21 cellular contexts compared by ENCODE assay signal in the genomic region with DNA sequence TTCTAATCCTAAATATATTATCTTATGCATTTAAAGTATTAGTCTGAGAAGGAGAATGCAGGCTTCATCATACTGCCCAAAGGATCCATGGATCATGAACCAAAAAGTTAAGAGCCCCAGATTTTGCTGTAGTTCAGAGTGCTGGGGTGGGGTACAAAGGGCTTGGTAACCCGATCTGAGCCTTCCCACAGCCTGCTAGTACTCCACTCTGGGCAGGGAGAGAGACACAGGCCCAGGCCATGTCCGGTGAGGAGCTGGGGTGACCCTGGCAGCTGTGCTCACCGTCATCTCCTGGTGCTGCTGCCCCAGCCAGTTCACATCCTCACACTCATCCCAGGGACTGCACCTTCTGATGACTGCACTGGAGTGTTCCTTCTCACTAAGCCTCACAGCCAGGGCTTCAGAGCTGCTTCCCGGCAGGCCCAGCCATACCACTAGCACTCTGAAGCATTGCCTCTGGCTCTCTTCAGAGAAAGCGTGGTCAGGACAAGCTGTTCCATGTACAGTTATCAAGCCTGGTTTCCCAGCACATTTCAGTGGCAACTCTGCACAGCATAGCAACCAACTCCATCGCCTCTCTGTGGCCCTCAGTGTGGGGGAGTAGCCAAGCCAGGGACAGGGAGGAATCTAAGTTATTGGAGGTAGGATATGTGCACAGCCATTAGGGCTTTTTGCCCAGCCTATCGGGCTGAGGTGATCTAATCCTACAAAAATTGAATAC.
DNase-seq lines count a peak whose midpoint lies in the region; ATAC-seq and TF ChIP-seq lines count a peak whose summit lies in the region.
"Had no signal": no experiment of that assay in that cellular context is flagged by ENCODE, and none has a peak within 500 bp of the region (broad histone marks: within the 10 kb centered on the region; RNA-seq: fewer than 3 reads in every experiment).

No MANE protein-coding gene starts in this region.

- no peaks in the 10 kb centered on the region for H3K27me3 ChIP-seq in ascending aorta
- no peaks in the 10 kb centered on the region for H3K27me3 ChIP-seq in cardiac muscle cell
- H3K27me3 ChIP-seq in colonic mucosa = no peaks in the 10 kb centered on the region
- H3K27me3 ChIP-seq: heart right ventricle, pancreas had no signal

- no peaks in the 10 kb centered on the region for H3K9me3 ChIP-seq in ascending aorta
- H3K9me3 ChIP-seq in cardiac muscle cell (ENCODE audit: low read depth) = no peaks in the 10 kb centered on the region
- no peaks in the 10 kb centered on the region for H3K9me3 ChIP-seq in colonic mucosa
- H3K9me3 ChIP-seq: heart right ventricle, pancreas had no signal

- H3K4me1 ChIP-seq in ascending aorta (peaks cover 15 to 47% of the 10 kb centered on the region in 2 donors), cardiac muscle cell (ENCODE audit: low read depth) (no peaks in the 10 kb centered on the region), colonic mucosa (no peaks in the 10 kb centered on the region)

- TF ChIP-seq CTCF in AG10803 (conservative IDR thresholded peaks at IDR 0.05; ENCODE audit: low read length) = no peak
- no peak for TF ChIP-seq CTCF in ascending aorta (IDR thresholded peaks at IDR 0.05)
- no peak for TF ChIP-seq CTCF in cardiac muscle cell (IDR thresholded peaks at IDR 0.05; ENCODE audit: low read depth, low read length)
- TF ChIP-seq CTCF in mesothelial cell of epicardium (IDR thresholded peaks at IDR 0.05; ENCODE audit: unreplicated experiment) = no peak
- TF ChIP-seq CTCF in colonic mucosa (IDR thresholded peaks at IDR 0.05) = no peak

- DNase-seq in AG10803 (ENCODE audit: low read depth) (peak; percentile 50), ascending aorta (ENCODE audit: low spot score in 2 of 2) (peak; percentile 9 to 72), cardiac muscle cell (ENCODE audit: low read depth in 1 of 2, low spot score in 1 of 2) (peak; percentile 20 to 90), mesothelial cell of epicardium (ENCODE audit: low spot score in 2 of 2, unreplicated experiment in 2 of 2) (no peak), left colon (no peak), colonic mucosa (no peak), NAMALWA (ENCODE audit: low spot score) (no peak)
- DNase-seq in stimulated activated CD4-positive, alpha-beta T cell treated with anti-CD3 and anti-CD28 coated beads, Interleukin-15, amount 100 ng/mL, for 24 hours = no peak
- DNase-seq: activated effector memory CD4-positive, alpha-beta T cell treated with anti-CD3 and anti-CD28 coated beads, Interleukin-2, amount 50 U/mL, for 16 hours; C1 segment of cervical spinal cord; GF-D8; heart right ventricle; NCI-H1417; NCI-H2171; NCI-H82; pancreas; PC-3; T-helper 9 cell had no signal

- peaks cover 5% of the 10 kb centered on the region for H3K9me3 Mint-ChIP-seq in mesothelial cell of epicardium

- peak overlapping the region; percentile 73 to 84 for H3K27ac ChIP-seq in ascending aorta
- H3K27ac ChIP-seq in cardiac muscle cell = no peak overlapping the region
- no peak overlapping the region for H3K27ac ChIP-seq in colonic mucosa
- H3K27ac ChIP-seq: pancreas, skin epidermis had no signal

- ATAC-seq in left colon = no peak
- ATAC-seq: esophagus mucosa, left lobe of liver, PC-3 had no signal

- H3K4me1 Mint-ChIP-seq in mesothelial cell of epicardium = peaks cover 69% of the 10 kb centered on the region

- H3K9ac ChIP-seq in colonic mucosa (ENCODE audit: low read depth in 2 of 2, low read length in 2 of 2) = no peak overlapping the region

- peaks cover 5% of the 10 kb centered on the region for H3K27me3 Mint-ChIP-seq in mesothelial cell of epicardium (ENCODE audit: low read depth)

- intact Hi-C loops in ascending aorta (cut with DNase I) = no loop called here
- intact Hi-C loops in left colon (cut with DNase I, micrococcal nuclease) = no loop called here
- intact Hi-C loops in colonic mucosa (cut with DNase I) = no loop called here

- no peaks in the 10 kb centered on the region for H3K36me3 Mint-ChIP-seq in mesothelial cell of epicardium

- H3K27ac Mint-ChIP-seq in mesothelial cell of epicardium = peak overlapping the region; percentile 91

- no peak overlapping the region for H3K4me3 Mint-ChIP-seq in mesothelial cell of epicardium

- no peak overlapping the region for H3K4me3 ChIP-seq in AG10803 (ENCODE audit: low read length)
- no peak overlapping the region for H3K4me3 ChIP-seq in ascending aorta
- no peak overlapping the region for H3K4me3 ChIP-seq in cardiac muscle cell
- no peak overlapping the region for H3K4me3 ChIP-seq in colonic mucosa
- H3K4me3 ChIP-seq: heart right ventricle, pancreas, skin epidermis had no signal

- no peaks in the 10 kb centered on the region for H3K36me3 ChIP-seq in ascending aorta
- no peaks in the 10 kb centered on the region for H3K36me3 ChIP-seq in cardiac muscle cell
- no peaks in the 10 kb centered on the region for H3K36me3 ChIP-seq in colonic mucosa
- H3K36me3 ChIP-seq: heart right ventricle, pancreas had no signal

Comparison
In these comparisons a context has a peak if more than half of its experiments do, and no peak if none do; other contexts are left out.
1. DNase-seq: peak in AG10803 (single experiment), ascending aorta (2 of 2) and cardiac muscle cell (2 of 2); none in mesothelial cell of epicardium (0 of 2), left colon (0 of 2), stimulated activated CD4-positive, alpha-beta T cell treated with anti-CD3 and anti-CD28 coated beads, Interleukin-15, amount 100 ng/mL, for 24 hours (single experiment), colonic mucosa (single experiment) and NAMALWA (single experiment).
2. H3K27ac ChIP-seq: peak in ascending aorta (2 of 2); none in cardiac muscle cell (single experiment) and colonic mucosa (single experiment).